ENCODE assay signal across 25 cellular contexts in the genomic region with DNA sequence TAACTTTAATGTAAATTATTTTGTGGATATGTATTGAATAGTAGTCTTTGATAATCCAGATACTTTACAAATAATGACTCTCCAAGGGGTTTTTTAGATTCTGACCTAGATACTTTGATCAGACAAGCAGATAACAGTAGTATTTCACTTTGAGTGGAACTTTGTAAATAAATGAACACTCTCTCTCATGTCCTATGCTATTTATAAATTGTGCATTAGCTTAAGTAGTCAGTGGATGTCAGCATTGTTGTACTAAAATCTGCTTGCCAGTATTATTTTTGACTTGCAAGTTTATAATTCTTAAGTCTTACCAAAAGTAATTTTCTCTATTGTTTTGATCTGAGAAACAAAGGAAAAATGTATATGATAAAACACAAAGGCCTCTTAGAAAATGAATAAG.
"Had no signal": no experiment of that assay in that cellular context is flagged by ENCODE, and none has a peak within 500 bp of the region (broad histone marks: within the 10 kb centered on the region; RNA-seq: fewer than 3 reads in every experiment).

No MANE protein-coding gene starts in this region.

- H3K36me3 Mint-ChIP-seq: activated naive CD8-positive, alpha-beta T cell; mesothelial cell of epicardium; naive thymus-derived CD8-positive, alpha-beta T cell; neural progenitor cell; WTC11 had no signal

- H3K36me3 ChIP-seq: heart left ventricle, left lung, neural progenitor cell, ovary, prostate gland, thyroid gland, upper lobe of right lung had no signal

- H3K27ac ChIP-seq: heart left ventricle, left lung, neural progenitor cell, ovary, prostate gland, thyroid gland, upper lobe of right lung had no signal

- DNase-seq: activated CD4-positive, alpha-beta T cell treated with anti-CD3 and anti-CD28 coated beads for 36 hours; activated CD4-positive, alpha-beta T cell treated with anti-CD3 and anti-CD28 coated beads, Interleukin-2, amount 50 U/mL, for 48 hours; activated CD8-positive, alpha-beta memory T cell treated with anti-CD3 and anti-CD28 coated beads, Interleukin-2, amount 50 U/mL, for 48 hours; activated naive CD4-positive, alpha-beta T cell; activated T-cell treated with anti-CD3 and anti-CD28 coated beads, Interleukin-2, amount 50 U/mL, for 4 hours; amniotic stem cell; cerebellar nuclear complex; erythroblast; heart left ventricle; kidney; left lung; naive thymus-derived CD8-positive, alpha-beta T cell; ovary; stimulated activated CD4-positive, alpha-beta T cell treated with anti-CD3 and anti-CD28 coated beads, Interleukin-4, amount 100 ng/mL, for 4 hours; substantia nigra; T1000; thyroid gland; upper lobe of right lung had no signal

- H3K27ac Mint-ChIP-seq: activated CD4-positive, alpha-beta T cell treated with anti-CD3 and anti-CD28 coated beads for 36 hours; activated naive CD8-positive, alpha-beta T cell; activated T-helper 2 cell treated with anti-CD3 and anti-CD28 coated beads, Interferon-gamma antibody, Interleukin-2, Interleukin-4, amounts not matched to agents 10 μg/mL and 5 μg/mL and 100 μg/mL, durations not matched to agents 14 hours and 24 hours and 36 hours; mesothelial cell of epicardium; naive thymus-derived CD8-positive, alpha-beta T cell; neural progenitor cell; stimulated activated naive CD8-positive, alpha-beta T cell treated with anti-CD3 and anti-CD28 coated beads, Interleukin-15, Interleukin-2, amounts not matched to agents 100 ng/mL and 50 ng/mL, for 24 hours; WTC11 had no signal

- H3K4me2 ChIP-seq: neural progenitor cell had no signal

- H3K4me3 Mint-ChIP-seq: activated CD4-positive, alpha-beta T cell treated with anti-CD3 and anti-CD28 coated beads for 36 hours; activated naive CD8-positive, alpha-beta T cell; activated T-cell treated with anti-CD3 and anti-CD28 coated beads, Interleukin-2, amount 50 U/mL, for 4 hours; mesothelial cell of epicardium; naive thymus-derived CD8-positive, alpha-beta T cell; neural progenitor cell; stimulated activated naive CD8-positive, alpha-beta T cell treated with anti-CD3 and anti-CD28 coated beads, Interleukin-15, Interleukin-2, amounts not matched to agents 100 ng/mL and 50 ng/mL, for 24 hours; WTC11 had no signal

- H3K4me3 ChIP-seq: heart left ventricle, left lung, neural progenitor cell, ovary, prostate gland, thyroid gland, upper lobe of right lung had no signal

- H3K27me3 Mint-ChIP-seq: activated CD4-positive, alpha-beta T cell treated with anti-CD3 and anti-CD28 coated beads for 36 hours; activated naive CD8-positive, alpha-beta T cell; naive thymus-derived CD8-positive, alpha-beta T cell; stimulated activated naive CD8-positive, alpha-beta T cell treated with anti-CD3 and anti-CD28 coated beads, Interleukin-15, Interleukin-2, amounts not matched to agents 100 ng/mL and 50 ng/mL, for 24 hours had no signal

- H3K9me3 Mint-ChIP-seq: activated T-cell treated with anti-CD3 and anti-CD28 coated beads, Interleukin-2, amount 50 U/mL, for 4 hours; mesothelial cell of epicardium; neural progenitor cell; WTC11 had no signal

- ATAC-seq: activated CD4-positive, alpha-beta T cell treated with anti-CD3 and anti-CD28 coated beads for 36 hours; activated T-cell treated with anti-CD3 and anti-CD28 coated beads, Interleukin-2, amount 50 U/mL, for 4 hours; heart left ventricle; left lung; naive thymus-derived CD8-positive, alpha-beta T cell; upper lobe of right lung had no signal

- H3K9me3 ChIP-seq: heart left ventricle, left lung, ovary, prostate gland, thyroid gland, upper lobe of right lung had no signal

- H3K4me1 ChIP-seq: left lung, prostate gland, thyroid gland, upper lobe of right lung had no signal

- H2AFZ ChIP-seq: neural progenitor cell had no signal

- H3K27me3 ChIP-seq: heart left ventricle, left lung, neural progenitor cell, ovary, thyroid gland, upper lobe of right lung had no signal

- H3K4me1 Mint-ChIP-seq: activated CD4-positive, alpha-beta T cell treated with anti-CD3 and anti-CD28 coated beads for 36 hours; mesothelial cell of epicardium; naive thymus-derived CD8-positive, alpha-beta T cell had no signal

- H3K9ac ChIP-seq: neural progenitor cell had no signal
